Comparison of ENCODE assay signal across 11 cellular contexts in genomic region chr2:134174711-134175110, GRCh38.
"Had no signal": no experiment of that assay in that cellular context is flagged by ENCODE, and none has a peak within 500 bp of the region (broad histone marks: within the 10 kb centered on the region; RNA-seq: fewer than 3 reads in every experiment).

No MANE protein-coding gene starts in this region.

- H3K9ac ChIP-seq: neural progenitor cell had no signal

- H3K27ac Mint-ChIP-seq: activated naive CD4-positive, alpha-beta T cell treated with anti-CD3 and anti-CD28 coated beads for 36 hours; activated T-helper 2 cell treated with anti-CD3 and anti-CD28 coated beads, Interferon-gamma antibody, Interleukin-2, Interleukin-4, amounts not matched to agents 10 μg/mL and 5 μg/mL and 100 μg/mL, durations not matched to agents 14 hours and 24 hours and 36 hours; stimulated activated effector memory CD8-positive, alpha-beta T cell treated with anti-CD3 and anti-CD28 coated beads, Interleukin-12 subunit alpha, Interleukin-12 subunit beta, amount 100 ng/mL, for 72 hours had no signal

- DNase-seq: activated naive CD4-positive, alpha-beta T cell treated with anti-CD3 and anti-CD28 coated beads for 36 hours; hypothalamus; kidney; pancreas; SW 1271; tibial artery had no signal

- H3K4me2 ChIP-seq: neural progenitor cell had no signal

- H2AFZ ChIP-seq: neural progenitor cell had no signal

- H3K36me3 ChIP-seq: esophagus muscularis mucosa, neural progenitor cell, pancreas, tibial artery had no signal

- H3K36me3 Mint-ChIP-seq: neural progenitor cell; stimulated activated effector memory CD8-positive, alpha-beta T cell treated with anti-CD3 and anti-CD28 coated beads, Interleukin-12 subunit alpha, Interleukin-12 subunit beta, amount 100 ng/mL, for 72 hours had no signal

- H3K4me1 ChIP-seq: neural progenitor cell had no signal

- H3K4me3 ChIP-seq: esophagus muscularis mucosa, neural progenitor cell, pancreas, tibial artery had no signal

- ATAC-seq: activated CD4-positive, CD25-positive, alpha-beta regulatory T cell treated with anti-CD3 and anti-CD28 coated beads, Interleukin-2, amount 50 U/mL, for 24 hours; pancreas; stimulated activated effector memory CD8-positive, alpha-beta T cell treated with anti-CD3 and anti-CD28 coated beads, Interleukin-12 subunit alpha, Interleukin-12 subunit beta, amount 100 ng/mL, for 72 hours had no signal

- H3K4me3 Mint-ChIP-seq: activated naive CD4-positive, alpha-beta T cell treated with anti-CD3 and anti-CD28 coated beads for 36 hours; neural progenitor cell; stimulated activated effector memory CD8-positive, alpha-beta T cell treated with anti-CD3 and anti-CD28 coated beads, Interleukin-12 subunit alpha, Interleukin-12 subunit beta, amount 100 ng/mL, for 72 hours had no signal

- H3K27me3 ChIP-seq: esophagus muscularis mucosa, neural progenitor cell, pancreas, tibial artery had no signal

- H3K9me3 ChIP-seq: esophagus muscularis mucosa, pancreas, tibial artery had no signal

- H3K27ac ChIP-seq: esophagus muscularis mucosa, neural progenitor cell, tibial artery had no signal

- H3K9me3 Mint-ChIP-seq: activated naive CD4-positive, alpha-beta T cell treated with anti-CD3 and anti-CD28 coated beads for 36 hours; activated T-helper 2 cell treated with anti-CD3 and anti-CD28 coated beads, Interferon-gamma antibody, Interleukin-2, Interleukin-4, amounts not matched to agents 10 μg/mL and 5 μg/mL and 100 μg/mL, durations not matched to agents 14 hours and 24 hours and 36 hours; neural progenitor cell; stimulated activated effector memory CD8-positive, alpha-beta T cell treated with anti-CD3 and anti-CD28 coated beads, Interleukin-12 subunit alpha, Interleukin-12 subunit beta, amount 100 ng/mL, for 72 hours had no signal
